ENCODE assay signal across 16 cellular contexts in the genomic region with DNA sequence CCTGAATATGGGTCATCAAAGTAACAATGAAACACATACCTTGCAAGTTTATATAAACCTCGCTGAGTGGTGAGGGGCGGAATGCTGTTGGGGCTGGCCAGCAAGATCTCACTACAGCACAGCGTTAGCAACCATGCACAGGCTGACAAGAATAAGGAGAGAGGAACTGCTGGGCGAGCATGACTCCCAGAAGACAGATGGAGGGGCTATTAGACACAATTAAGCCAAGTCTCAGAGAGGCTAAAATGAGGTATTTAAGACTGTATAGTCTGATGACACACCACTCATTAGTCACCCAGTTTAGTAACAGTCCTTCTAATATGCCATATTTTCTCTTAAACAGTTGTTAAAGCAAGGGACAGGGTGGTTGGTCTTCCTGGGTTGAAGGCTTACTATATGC.
A peak's percentile ranks its signal among the peaks of the same experiment; 100 is the strongest.
DNase-seq lines count a peak whose midpoint lies in the region; ATAC-seq and TF ChIP-seq lines count a peak whose summit lies in the region.
"Had no signal": no experiment of that assay in that cellular context is flagged by ENCODE, and none has a peak within 500 bp of the region (broad histone marks: within the 10 kb centered on the region; RNA-seq: fewer than 3 reads in every experiment).

No MANE protein-coding gene starts in this region.

- no peak for ATAC-seq in HG03280 (IDR thresholded peaks at IDR 0.05; ENCODE audit: unreplicated experiment)
- ATAC-seq: T-cell had no signal

- in situ Hi-C loops in astrocyte of the spinal cord (cut with HindIII; ENCODE audit: low sequenced_read_pairs): no loop called here

- TF ChIP-seq CTCF in astrocyte of the spinal cord (IDR thresholded peaks at IDR 0.05; ENCODE audit: low read depth, low read length): no peak

- DNase-seq in EL (peak; percentile 19), NCI-H524 treated with DMSO at 0.1 percent for 48 hours (lab: John Stamatoyannopoulos, UW) (peak; percentile 74), astrocyte of the spinal cord (ENCODE audit: low read depth, low spot score) (peak; percentile 28), kidney tubule cell (ENCODE audit: low spot score) (peak; percentile 22), AG20443 (ENCODE audit: low spot score) (no peak), NCI-H146 (lab: John Stamatoyannopoulos, UW) (no peak)
- no peak for DNase-seq in stimulated activated CD8-positive, alpha-beta memory T cell treated with anti-CD3 and anti-CD28 coated beads, Interleukin-4, amount 100 ng/mL, for 48 hours
- DNase-seq: COR-L47; left ventricle myocardium inferior; NCI-H1930; NCI-H510A; pancreas; small intestine; stimulated activated naive CD4-positive, alpha-beta T cell; T-cell had no signal

- no peak overlapping the region for H3K4me3 ChIP-seq in astrocyte of the spinal cord (ENCODE audit: low read depth, low read length)
- H3K4me3 ChIP-seq: left ventricle myocardium inferior, pancreas had no signal

Comparison
In these comparisons a context has a peak if more than half of its experiments do, and no peak if none do; other contexts are left out.
1. DNase-seq: peak in EL (single experiment), NCI-H524 treated with DMSO at 0.1 percent for 48 hours (single experiment), astrocyte of the spinal cord (single experiment) and kidney tubule cell (single experiment); none in AG20443 (single experiment), stimulated activated CD8-positive, alpha-beta memory T cell treated with anti-CD3 and anti-CD28 coated beads, Interleukin-4, amount 100 ng/mL, for 48 hours (single experiment) and NCI-H146 (single experiment).